Comparison of ENCODE assay signal across 2 cellular contexts in genomic region chr1:43644558-43644957, GRCh38.
TF ChIP-seq lines count a peak whose summit lies in the region.

No MANE protein-coding gene starts in this region.

TF ChIP-seq in HepG2, 621 proteins besides CTCF, POLR2A, EP300 and RAD21:
- TF ChIP-seq ISL2 (CRISPR knock-in tag; IDR thresholded peaks at IDR 0.05) (no peak), SOX13 (IDR thresholded peaks at IDR 0.05) (no peak), SOX13 (CRISPR knock-in tag; conservative IDR thresholded peaks at IDR 0.05 in 1 of 2, IDR thresholded peaks at IDR 0.05 in 1 of 2) (no peak), ZNF576 (CRISPR knock-in tag; IDR thresholded peaks at IDR 0.05) (no peak), ZFP91 (CRISPR knock-in tag; IDR thresholded peaks at IDR 0.05; ENCODE audit: borderline replicate concordance) (no peak), RBAK (CRISPR knock-in tag; IDR thresholded peaks at IDR 0.05) (no peak), ZFAT (CRISPR knock-in tag; conservative IDR thresholded peaks at IDR 0.05) (no peak), SMC3 (IDR thresholded peaks at IDR 0.05; ENCODE audit: low read length) (no peak), ARNTL (CRISPR knock-in tag; IDR thresholded peaks at IDR 0.05) (no peak), THAP11 (CRISPR knock-in tag; IDR thresholded peaks at IDR 0.05) (no peak), GZF1 (CRISPR knock-in tag; IDR thresholded peaks at IDR 0.05) (no peak), NCOR1 (IDR thresholded peaks at IDR 0.05; ENCODE audit: borderline replicate concordance, low read length) (no peak)

TF ChIP-seq in H1, 55 proteins besides CTCF, POLR2A, EP300 and RAD21:
- TF ChIP-seq CHD1 (IDR thresholded peaks at IDR 0.05; ENCODE audit: low read depth, low read length): no peak
- TF ChIP-seq TCF12 (IDR thresholded peaks at IDR 0.05; ENCODE audit: low read depth, low read length): no peak
- no peak for TF ChIP-seq POU5F1 (IDR thresholded peaks at IDR 0.05; ENCODE audit: low read depth, low read length)
- no peak for TF ChIP-seq MAX (IDR thresholded peaks at IDR 0.05)
- TF ChIP-seq EGR1 (IDR thresholded peaks at IDR 0.05; ENCODE audit: borderline replicate concordance, low read depth, low read length): no peak
- TF ChIP-seq SIRT6 (IDR thresholded peaks at IDR 0.05; ENCODE audit: low read length): no peak
- TF ChIP-seq USF2 (IDR thresholded peaks at IDR 0.05; ENCODE audit: low read length): no peak
- no peak for TF ChIP-seq KDM4A (IDR thresholded peaks at IDR 0.05; ENCODE audit: low read depth, low read length, severe bottlenecking)
- TF ChIP-seq GABPA (IDR thresholded peaks at IDR 0.05; ENCODE audit: borderline replicate concordance, insufficient read depth, low read length): no peak
